8 cellular contexts compared by ENCODE assay signal in genomic region chr2:88590998-88591613, GRCh38. TPM values are rescaled to one million over a fixed set of nuclear protein-coding genes. Genes with fewer than 3 reads are reported as not detected.
DNase-seq lines count a peak whose midpoint lies in the region; ATAC-seq and TF ChIP-seq lines count a peak whose summit lies in the region.

No MANE protein-coding gene starts in this region.

- no peak overlapping the region for H3K4me3 Mint-ChIP-seq in MCF 10A (ENCODE audit: unreplicated experiment)

- ATAC-seq in GM21447 (IDR thresholded peaks at IDR 0.05; ENCODE audit: unreplicated experiment): peak; percentile 61

- intact Hi-C loops in MCF 10A (cut with micrococcal nuclease): loop anchor here (1.0 kb wide), 2 partner anchors 36 to 78 kb away; partner anchors contain the start of gene EIF2AK3

- BruUV-seq in MCF 10A (replicated peaks; lab: Mats Ljungman, UMichigan): no TSS peak

- CTCF ChIA-PET in MCF 10A (lab: Yijun Ruan, JAX): interaction anchor here (0.6 to 15.9 kb wide), 20 partner anchors 11 to 403 kb away, joined by 3 to 424 read pairs (median 4); no protein-coding TSS in a partner anchor

- DNase-seq in ELF-1 (ENCODE audit: low read depth, low spot score): peak; percentile 23
- peak; percentile 58 to 83 for DNase-seq in Kasumi-1 (lab: John Stamatoyannopoulos, UW)
- DNase-seq in SK-MEL-5 (ENCODE audit: low read depth, low spot score): peak; percentile 83
- peak; percentile 73 for DNase-seq in MCF 10A (ENCODE audit: unreplicated experiment)
- DNase-seq in iris pigment epithelial cell (ENCODE audit: low read depth): peak; percentile 65
- DNase-seq in stimulated activated CD4-positive, alpha-beta T cell treated with anti-CD3 and anti-CD28 coated beads, Interleukin-4, amount 100 ng/mL, for 4 hours: peak; percentile 2 to 11
- no peak for DNase-seq in NCI-H226

- no peaks in the 10 kb centered on the region for H3K27me3 Mint-ChIP-seq in MCF 10A (ENCODE audit: insufficient read depth, unreplicated experiment)

- in situ Hi-C loops in SK-MEL-5 (cut with HindIII; ENCODE audit: low pct_unique_long_range_greater_than_20kb, low sequenced_read_pairs): loop anchor here (10.0 kb wide), 1 partner anchor 74 kb away; no protein-coding TSS in a partner anchor

- H3K27ac Mint-ChIP-seq in MCF 10A (ENCODE audit: low read depth, unreplicated experiment): no peak overlapping the region

- no peaks in the 10 kb centered on the region for H3K4me1 Mint-ChIP-seq in MCF 10A (ENCODE audit: insufficient read depth, unreplicated experiment)

- peaks cover 68% of the 10 kb centered on the region for H3K36me3 Mint-ChIP-seq in MCF 10A (ENCODE audit: insufficient read depth, unreplicated experiment)

- peak; percentile 58 for TF ChIP-seq CTCF in MCF 10A (IDR thresholded peaks at IDR 0.05; ENCODE audit: unreplicated experiment)

- no peaks in the 10 kb centered on the region for H3K9me3 Mint-ChIP-seq in MCF 10A (ENCODE audit: unreplicated experiment)

- POLR2A ChIA-PET in MCF 10A (lab: Yijun Ruan, JAX): interaction anchor here (0.9 to 1.3 kb wide), 5 partner anchors 9 to 81 kb away, joined by 3 to 6 read pairs (median 4); no protein-coding TSS in a partner anchor

RNA-seq across cellular contexts. Expression of gene EIF2AK3, which starts 36.2 kb away (rescaled TPM):
- 25.2 and 27.3 TPM in 2 replicates for total RNA-seq in SK-MEL-5 (2014; rRNA removed; shearing (Covaris generic))
- polyA plus RNA-seq in SK-MEL-5 (2015; cell fraction: cytosol; rRNA removed): 11.5 and 13.8 TPM in 2 replicates
- 18.2 and 28.9 TPM in 2 replicates for polyA plus RNA-seq in SK-MEL-5 (2015; cell fraction: nucleus; rRNA removed)
- total RNA-seq in MCF 10A (2022): 21.6 and 21.8 TPM in 2 replicates
